In genomic region chr1:59967141-59967697, GRCh38 we compare ENCODE assay signal across 9 cellular contexts. TPM values are rescaled to one million over a fixed set of nuclear protein-coding genes. Genes with fewer than 3 reads are reported as not detected.
DNase-seq lines count a peak whose midpoint lies in the region; ATAC-seq and TF ChIP-seq lines count a peak whose summit lies in the region.
"Had no signal": no experiment of that assay in that cellular context is flagged by ENCODE, and none has a peak within 500 bp of the region (broad histone marks: within the 10 kb centered on the region; RNA-seq: fewer than 3 reads in every experiment).

No MANE protein-coding gene starts in this region.

- H3K9me2 ChIP-seq in PC-3 (replicated peaks; ENCODE audit: low read length) = no peaks in the 10 kb centered on the region

- DNase-seq in HUDEP-2 (lab: John Stamatoyannopoulos, UW; ENCODE audit: unreplicated experiment in 76 of 76) = peak in 68 of 76 experiments; percentile 5 to 81 (median 41)
- DNase-seq in PC-3 = peak; percentile 33
- peak; percentile 45 for DNase-seq in fibroblast of mammary gland (ENCODE audit: low read depth)
- DNase-seq in renal cortical epithelial cell (ENCODE audit: low read depth) = peak; percentile 85
- DNase-seq in GM13977 (ENCODE audit: low spot score) = no peak
- no peak for DNase-seq in posterior vena cava (ENCODE audit: low spot score)
- DNase-seq: activated T-cell treated with anti-CD3 and anti-CD28 coated beads, Interleukin-2, amount 50 U/mL, for 72 hours had no signal

- H3K4me2 ChIP-seq in PC-3 (ENCODE audit: low read length) = no peak overlapping the region

- in situ Hi-C loops in GM13977 (cut with MboI; ENCODE audit: low pct_unique_long_range_greater_than_20kb, low sequenced_read_pairs, unreplicated experiment) = no loop called here

- no peaks in the 10 kb centered on the region for H3K9me3 ChIP-seq in PC-3 (ENCODE audit: low read length)

- H3K79me2 ChIP-seq in PC-3 (ENCODE audit: low read length) = no peaks in the 10 kb centered on the region

- H3K27ac ChIP-seq in PC-3 (ENCODE audit: low read length) = no peak overlapping the region

- H3K9ac ChIP-seq in PC-3 (ENCODE audit: low read length) = no peak overlapping the region

- POLR2A ChIA-PET in PC-3 (lab: Charles Lee; ENCODE audit: unreplicated experiment) = interaction anchor here (0.5 kb wide), 1 partner anchor 1973 kb away, joined by 5 read pairs; no protein-coding TSS in a partner anchor

- TF ChIP-seq CTCF in PC-3 (conservative IDR thresholded peaks at IDR 0.05; ENCODE audit: low read depth, low read length) = no peak
- TF ChIP-seq CTCF in fibroblast of mammary gland (conservative IDR thresholded peaks at IDR 0.05; ENCODE audit: control insufficient read depth, insufficient read depth, low read depth, low read length) = no peak
- TF ChIP-seq CTCF in GM13977 (IDR thresholded peaks at IDR 0.05; ENCODE audit: extremely low read depth, insufficient read depth, missing control alignments) = no peak

- intact Hi-C loops in PC-3 (cut with micrococcal nuclease) (no loop called here), posterior vena cava (cut with DNase I) (no loop called here)

- no peaks in the 10 kb centered on the region; the same call in 1 of the 2 replicates for H3K4me1 ChIP-seq in PC-3 (ENCODE audit: insufficient read depth, low read length)

- H2AFZ ChIP-seq in PC-3 (ENCODE audit: low read length) = no peak overlapping the region

- peaks cover 3% of the 10 kb centered on the region; the same call in 1 of the 2 replicates for H3K27me3 ChIP-seq in PC-3 (ENCODE audit: low read length)

- no peaks in the 10 kb centered on the region for H3F3A ChIP-seq in PC-3 (ENCODE audit: low read length, unreplicated experiment)

- H3K36me3 ChIP-seq in PC-3 (ENCODE audit: low read depth, low read length) = no peaks in the 10 kb centered on the region

- ATAC-seq in PC-3 (peak; percentile 66), GM18517 (IDR thresholded peaks at IDR 0.05; ENCODE audit: unreplicated experiment) (no peak), GM18907 (IDR thresholded peaks at IDR 0.05; ENCODE audit: unreplicated experiment) (no peak)
- ATAC-seq: activated T-cell treated with anti-CD3 and anti-CD28 coated beads, Interleukin-2, amount 50 U/mL, for 72 hours had no signal

- H3K4me3 ChIP-seq in PC-3 (ENCODE audit: low read length) (no peak overlapping the region), fibroblast of mammary gland (ENCODE audit: control insufficient read depth, low read depth, low read length) (no peak overlapping the region)

- BruUV-seq in PC-3 (replicated peaks; lab: Mats Ljungman, UMichigan) = no TSS peak

- no peaks in the 10 kb centered on the region for H4K20me1 ChIP-seq in PC-3 (ENCODE audit: low read length)

- CTCF ChIA-PET in PC-3 (lab: Charles Lee) = no interaction called here

RNA-seq across cellular contexts. Expression of gene CYP2J2, which starts 40.6 kb away (rescaled TPM):
- total RNA-seq in PC-3 (2014; rRNA removed) = 0.44 and 0.75 TPM in 2 replicates
- total RNA-seq in renal cortical epithelial cell = 3.1 and 4.3 TPM in 2 replicates
- total RNA-seq in posterior vena cava = not detected

Comparison
In these comparisons a context has a peak if more than half of its experiments do, and no peak if none do; other contexts are left out.
1. DNase-seq: peak in HUDEP-2 (68 of 76), PC-3 (single experiment), fibroblast of mammary gland (single experiment) and renal cortical epithelial cell (single experiment); none in GM13977 (single experiment) and posterior vena cava (single experiment).